In genomic region chr4:148834804-148835598, GRCh38 we compare ENCODE assay signal across 11 cellular contexts.
DNase-seq lines count a peak whose midpoint lies in the region; ATAC-seq and FAIRE-seq lines count a peak whose summit lies in the region.
"Had no signal": no experiment of that assay in that cellular context is flagged by ENCODE, and none has a peak within 500 bp of the region (broad histone marks: within the 10 kb centered on the region; RNA-seq: fewer than 3 reads in every experiment).

No MANE protein-coding gene starts in this region.

- peak overlapping the region; percentile 48 for H3K27ac Mint-ChIP-seq in activated T-cell treated with anti-CD3 and anti-CD28 coated beads, Interleukin-2, amount 50 U/mL, for 72 hours
- no peak overlapping the region for H3K27ac Mint-ChIP-seq in activated T-cell treated with anti-CD3 and anti-CD28 coated beads, Interleukin-2, amount 50 U/mL, for 24 hours
- H3K27ac Mint-ChIP-seq in natural killer cell treated with Interleukin-12 subunit alpha and Interleukin-12 subunit beta and Interleukin-15 and Interleukin-18, amount 100 ng/mL, for 72 hours: no peak overlapping the region

- H3K4me3 Mint-ChIP-seq in activated T-cell treated with anti-CD3 and anti-CD28 coated beads, Interleukin-2, amount 50 U/mL, for 72 hours: peak overlapping the region in 1 of 2 donors; percentile 19
- H3K4me3 Mint-ChIP-seq in activated T-cell treated with anti-CD3 and anti-CD28 coated beads, Interleukin-2, amount 50 U/mL, for 24 hours: no peak overlapping the region
- no peak overlapping the region for H3K4me3 Mint-ChIP-seq in natural killer cell treated with Interleukin-12 subunit alpha and Interleukin-12 subunit beta and Interleukin-15 and Interleukin-18, amount 100 ng/mL, for 72 hours

- no peaks in the 10 kb centered on the region for H3K9me3 Mint-ChIP-seq in activated T-cell treated with anti-CD3 and anti-CD28 coated beads, Interleukin-2, amount 50 U/mL, for 72 hours
- H3K9me3 Mint-ChIP-seq in activated T-cell treated with anti-CD3 and anti-CD28 coated beads, Interleukin-2, amount 50 U/mL, for 24 hours: no peaks in the 10 kb centered on the region
- H3K9me3 Mint-ChIP-seq in natural killer cell treated with Interleukin-12 subunit alpha and Interleukin-12 subunit beta and Interleukin-15 and Interleukin-18, amount 100 ng/mL, for 72 hours: peaks cover 8% of the 10 kb centered on the region

- no peak for DNase-seq in activated T-cell treated with anti-CD3 and anti-CD28 coated beads, Interleukin-2, amount 50 U/mL, for 72 hours
- no peak for DNase-seq in activated T-cell treated with anti-CD3 and anti-CD28 coated beads, Interleukin-2, amount 50 U/mL, for 24 hours
- peak; percentile 25 for DNase-seq in NAMALWA (ENCODE audit: low spot score)
- DNase-seq in globus pallidus (ENCODE audit: low spot score): peak; percentile 44
- peak; percentile 18 for DNase-seq in superior temporal gyrus (ENCODE audit: extremely low spot score)
- no peak for DNase-seq in natural killer cell treated with Interleukin-12 subunit alpha and Interleukin-12 subunit beta and Interleukin-15 and Interleukin-18, amount 100 ng/mL, for 72 hours (ENCODE audit: low spot score)
- no peak for DNase-seq in NCI-H82 treated with DMSO at 0.1 percent for 48 hours (lab: John Stamatoyannopoulos, UW; ENCODE audit: unreplicated experiment)
- DNase-seq in GM19239 (ENCODE audit: insufficient read length, low spot score): no peak
- DNase-seq: cortex of kidney; stimulated activated CD4-positive, alpha-beta T cell treated with anti-CD3 and anti-CD28 coated beads, Interleukin-12 subunit alpha, Interleukin-12 subunit beta, amount 100 ng/mL, for 4 hours had no signal

- no peaks in the 10 kb centered on the region for H3K36me3 Mint-ChIP-seq in activated T-cell treated with anti-CD3 and anti-CD28 coated beads, Interleukin-2, amount 50 U/mL, for 72 hours (ENCODE audit: insufficient read depth in 2 of 2)
- no peaks in the 10 kb centered on the region for H3K36me3 Mint-ChIP-seq in activated T-cell treated with anti-CD3 and anti-CD28 coated beads, Interleukin-2, amount 50 U/mL, for 24 hours (ENCODE audit: low read depth)
- no peaks in the 10 kb centered on the region for H3K36me3 Mint-ChIP-seq in natural killer cell treated with Interleukin-12 subunit alpha and Interleukin-12 subunit beta and Interleukin-15 and Interleukin-18, amount 100 ng/mL, for 72 hours

- no peaks in the 10 kb centered on the region for H3K27me3 Mint-ChIP-seq in activated T-cell treated with anti-CD3 and anti-CD28 coated beads, Interleukin-2, amount 50 U/mL, for 72 hours (ENCODE audit: low read depth)
- H3K27me3 Mint-ChIP-seq in activated T-cell treated with anti-CD3 and anti-CD28 coated beads, Interleukin-2, amount 50 U/mL, for 24 hours: no peaks in the 10 kb centered on the region
- no peaks in the 10 kb centered on the region for H3K27me3 Mint-ChIP-seq in natural killer cell treated with Interleukin-12 subunit alpha and Interleukin-12 subunit beta and Interleukin-15 and Interleukin-18, amount 100 ng/mL, for 72 hours

- H3K4me1 Mint-ChIP-seq in activated T-cell treated with anti-CD3 and anti-CD28 coated beads, Interleukin-2, amount 50 U/mL, for 72 hours (ENCODE audit: low read depth): no peaks in the 10 kb centered on the region
- H3K4me1 Mint-ChIP-seq in activated T-cell treated with anti-CD3 and anti-CD28 coated beads, Interleukin-2, amount 50 U/mL, for 24 hours (ENCODE audit: low read depth): peaks cover 7% of the 10 kb centered on the region
- H3K4me1 Mint-ChIP-seq in natural killer cell treated with Interleukin-12 subunit alpha and Interleukin-12 subunit beta and Interleukin-15 and Interleukin-18, amount 100 ng/mL, for 72 hours (ENCODE audit: low read depth in 2 of 2): no peaks in the 10 kb centered on the region

- no peak for ATAC-seq in activated T-cell treated with anti-CD3 and anti-CD28 coated beads, Interleukin-2, amount 50 U/mL, for 72 hours (replicated peaks in 1 of 2)
- ATAC-seq in natural killer cell treated with Interleukin-12 subunit alpha and Interleukin-12 subunit beta and Interleukin-15 and Interleukin-18, amount 100 ng/mL, for 72 hours: no peak
- ATAC-seq: A549 had no signal

- FAIRE-seq in GM19239 (lab: Jason Lieb, UNC): no peak
- FAIRE-seq: A549 had no signal

Comparison
In these comparisons a context has a peak if more than half of its experiments do, and no peak if none do; other contexts are left out.
1. DNase-seq: peak in NAMALWA (single experiment), globus pallidus (single experiment) and superior temporal gyrus (single experiment); none in activated T-cell treated with anti-CD3 and anti-CD28 coated beads, Interleukin-2, amount 50 U/mL, for 72 hours (0 of 2), activated T-cell treated with anti-CD3 and anti-CD28 coated beads, Interleukin-2, amount 50 U/mL, for 24 hours (single experiment), natural killer cell treated with Interleukin-12 subunit alpha and Interleukin-12 subunit beta and Interleukin-15 and Interleukin-18, amount 100 ng/mL, for 72 hours (single experiment), NCI-H82 treated with DMSO at 0.1 percent for 48 hours (single experiment) and GM19239 (single experiment).